Comparison of ENCODE assay signal across 1 cellular context in genomic region chr10:101778781-101779543, GRCh38.
A peak's percentile ranks its signal among the peaks of the same experiment; 100 is the strongest.
TF ChIP-seq lines count a peak whose summit lies in the region.

No MANE protein-coding gene starts in this region.

TF ChIP-seq in HEK293, 187 proteins besides CTCF, POLR2A, EP300 and RAD21 (continued from another document and continues in another):
- TF ChIP-seq ZNF362 (tag by site-specific recombination; IDR thresholded peaks at IDR 0.05) (no peak), ZEB2 (tag by site-specific recombination; IDR thresholded peaks at IDR 0.05) (no peak), ZNF354C (tag by site-specific recombination; IDR thresholded peaks at IDR 0.05; ENCODE audit: borderline replicate concordance, low read depth) (no peak), ZBTB1 (tag by site-specific recombination; IDR thresholded peaks at IDR 0.05) (no peak), ZSCAN5A (tag by site-specific recombination; IDR thresholded peaks at IDR 0.05) (0 out of 2 replicates have a peak, but pooled peaks have one; percentile 32), ZNF24 (tag by site-specific recombination; IDR thresholded peaks at IDR 0.05) (no peak), PRDM6 (tag by site-specific recombination; IDR thresholded peaks at IDR 0.05) (no peak), SP3 (tag by site-specific recombination; IDR thresholded peaks at IDR 0.05) (no peak), ZNF248 (tag by site-specific recombination; IDR thresholded peaks at IDR 0.05) (no peak), KLF10 (tag by site-specific recombination; IDR thresholded peaks at IDR 0.05) (0 out of 2 replicates have a peak, but pooled peaks have one; percentile 19), KLF8 (tag by site-specific recombination; IDR thresholded peaks at IDR 0.05) (0 out of 2 replicates have a peak, but pooled peaks have one; percentile 42), ZNF121 (tag by site-specific recombination; IDR thresholded peaks at IDR 0.05) (no peak), IKZF3 (tag by site-specific recombination; IDR thresholded peaks at IDR 0.05) (no peak), GLI2 (tag by site-specific recombination; IDR thresholded peaks at IDR 0.05; ENCODE audit: borderline replicate concordance, low read depth) (no peak), ZNF560 (tag by site-specific recombination; IDR thresholded peaks at IDR 0.05; ENCODE audit: borderline replicate concordance) (no peak), ZIC2 (tag by site-specific recombination; IDR thresholded peaks at IDR 0.05) (peak; percentile 5; the same call in 1 of the 2 replicates), ZNF548 (tag by site-specific recombination; IDR thresholded peaks at IDR 0.05) (no peak), ZNF391 (tag by site-specific recombination; IDR thresholded peaks at IDR 0.05; ENCODE audit: borderline replicate concordance, low read depth) (no peak), ZNF138 (tag by site-specific recombination; IDR thresholded peaks at IDR 0.05; ENCODE audit: borderline replicate concordance) (no peak), ZBTB48 (tag by site-specific recombination; IDR thresholded peaks at IDR 0.05) (peak; percentile 74), PRDM4 (tag by site-specific recombination; IDR thresholded peaks at IDR 0.05) (no peak), ZNF280C (tag by site-specific recombination; IDR thresholded peaks at IDR 0.05) (no peak), EGR2 (tag by site-specific recombination; IDR thresholded peaks at IDR 0.05; ENCODE audit: low read depth) (peak; percentile 99), ZNF513 (tag by site-specific recombination; IDR thresholded peaks at IDR 0.05) (no peak), ZBTB21 (tag by site-specific recombination; IDR thresholded peaks at IDR 0.05) (no peak), ZNF184 (tag by site-specific recombination; IDR thresholded peaks at IDR 0.05) (no peak), ZNF600 (tag by site-specific recombination; IDR thresholded peaks at IDR 0.05) (peak; percentile 82), ZNF157 (tag by site-specific recombination; IDR thresholded peaks at IDR 0.05) (no peak), ZNF433 (tag by site-specific recombination; IDR thresholded peaks at IDR 0.05; ENCODE audit: low read depth) (no peak), ZBTB20 (tag by site-specific recombination; IDR thresholded peaks at IDR 0.05) (no peak; the same call in 1 of the 2 replicates), SP2 (tag by site-specific recombination; IDR thresholded peaks at IDR 0.05) (peak; percentile 61), ZNF2 (tag by site-specific recombination; IDR thresholded peaks at IDR 0.05) (no peak), TCF7L2 (IDR thresholded peaks at IDR 0.05; ENCODE audit: borderline replicate concordance, low read depth, low read length) (peak; percentile 77; the same call in 1 of the 2 replicates), PATZ1 (tag by site-specific recombination; IDR thresholded peaks at IDR 0.05) (peak; percentile 46; the same call in 1 of the 2 replicates), HIC1 (tag by site-specific recombination; IDR thresholded peaks at IDR 0.05) (no peak), MZF1 (tag by site-specific recombination; IDR thresholded peaks at IDR 0.05; ENCODE audit: borderline replicate concordance) (no peak), ZNF423 (tag by site-specific recombination; IDR thresholded peaks at IDR 0.05) (no peak), ZNF707 (tag by site-specific recombination; IDR thresholded peaks at IDR 0.05) (no peak), ZNF768 (tag by site-specific recombination; IDR thresholded peaks at IDR 0.05) (no peak), ZNF473 (tag by site-specific recombination; IDR thresholded peaks at IDR 0.05) (no peak), ZNF366 (tag by site-specific recombination; conservative IDR thresholded peaks at IDR 0.05) (no peak), ZNF501 (tag by site-specific recombination; IDR thresholded peaks at IDR 0.05) (no peak), ZNF580 (tag by site-specific recombination; IDR thresholded peaks at IDR 0.05) (no peak), ZNF571 (tag by site-specific recombination; IDR thresholded peaks at IDR 0.05) (no peak), ZNF596 (tag by site-specific recombination; IDR thresholded peaks at IDR 0.05) (no peak), YY2 (tag by site-specific recombination; IDR thresholded peaks at IDR 0.05) (no peak), ZNF202 (tag by site-specific recombination; IDR thresholded peaks at IDR 0.05; ENCODE audit: borderline replicate concordance) (no peak), SP7 (tag by site-specific recombination; IDR thresholded peaks at IDR 0.05) (peak; percentile 93), ZNF747 (tag by site-specific recombination; IDR thresholded peaks at IDR 0.05) (no peak), ZNF624 (tag by site-specific recombination; IDR thresholded peaks at IDR 0.05) (no peak), ZBTB17 (tag by site-specific recombination; IDR thresholded peaks at IDR 0.05) (peak; percentile 68), ZFP37 (tag by site-specific recombination; IDR thresholded peaks at IDR 0.05) (no peak), ZNF223 (tag by site-specific recombination; IDR thresholded peaks at IDR 0.05) (peak; percentile 37; the same call in 1 of the 2 replicates), ZNF112 (tag by site-specific recombination; IDR thresholded peaks at IDR 0.05) (no peak), HOXC10 (CRISPR knock-in tag; IDR thresholded peaks at IDR 0.05) (no peak), ZNF549 (tag by site-specific recombination; IDR thresholded peaks at IDR 0.05) (no peak), ZNF146 (tag by site-specific recombination; IDR thresholded peaks at IDR 0.05) (peak; percentile 28; the same call in 1 of the 2 replicates)
